Comparison of ENCODE assay signal across 1 cellular context in the genomic region with DNA sequence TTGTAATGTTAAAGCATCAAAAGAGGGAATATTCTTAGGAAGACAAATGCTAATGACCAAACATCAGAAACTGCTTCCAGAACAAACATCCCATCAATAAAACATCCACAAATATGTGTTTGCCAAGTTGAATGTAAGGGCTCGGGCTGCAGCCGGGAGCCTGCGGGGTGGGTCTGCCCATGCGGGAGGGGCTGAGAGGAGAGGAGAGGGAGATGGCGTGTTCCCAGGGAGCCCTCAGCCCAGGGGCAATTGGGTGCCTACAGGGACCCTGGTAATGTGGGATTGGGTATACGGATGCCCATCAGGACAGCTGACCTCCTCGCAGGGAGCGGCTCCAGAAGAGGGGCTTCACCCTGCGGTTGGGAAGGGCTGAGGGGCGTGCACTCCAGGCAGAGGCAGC.
TF ChIP-seq lines count a peak whose summit lies in the region.

No MANE protein-coding gene starts in this region.

TF ChIP-seq in GM23338, 12 proteins besides CTCF, POLR2A, EP300 and RAD21 (continued from another document):
- TF ChIP-seq, protein P1, sequence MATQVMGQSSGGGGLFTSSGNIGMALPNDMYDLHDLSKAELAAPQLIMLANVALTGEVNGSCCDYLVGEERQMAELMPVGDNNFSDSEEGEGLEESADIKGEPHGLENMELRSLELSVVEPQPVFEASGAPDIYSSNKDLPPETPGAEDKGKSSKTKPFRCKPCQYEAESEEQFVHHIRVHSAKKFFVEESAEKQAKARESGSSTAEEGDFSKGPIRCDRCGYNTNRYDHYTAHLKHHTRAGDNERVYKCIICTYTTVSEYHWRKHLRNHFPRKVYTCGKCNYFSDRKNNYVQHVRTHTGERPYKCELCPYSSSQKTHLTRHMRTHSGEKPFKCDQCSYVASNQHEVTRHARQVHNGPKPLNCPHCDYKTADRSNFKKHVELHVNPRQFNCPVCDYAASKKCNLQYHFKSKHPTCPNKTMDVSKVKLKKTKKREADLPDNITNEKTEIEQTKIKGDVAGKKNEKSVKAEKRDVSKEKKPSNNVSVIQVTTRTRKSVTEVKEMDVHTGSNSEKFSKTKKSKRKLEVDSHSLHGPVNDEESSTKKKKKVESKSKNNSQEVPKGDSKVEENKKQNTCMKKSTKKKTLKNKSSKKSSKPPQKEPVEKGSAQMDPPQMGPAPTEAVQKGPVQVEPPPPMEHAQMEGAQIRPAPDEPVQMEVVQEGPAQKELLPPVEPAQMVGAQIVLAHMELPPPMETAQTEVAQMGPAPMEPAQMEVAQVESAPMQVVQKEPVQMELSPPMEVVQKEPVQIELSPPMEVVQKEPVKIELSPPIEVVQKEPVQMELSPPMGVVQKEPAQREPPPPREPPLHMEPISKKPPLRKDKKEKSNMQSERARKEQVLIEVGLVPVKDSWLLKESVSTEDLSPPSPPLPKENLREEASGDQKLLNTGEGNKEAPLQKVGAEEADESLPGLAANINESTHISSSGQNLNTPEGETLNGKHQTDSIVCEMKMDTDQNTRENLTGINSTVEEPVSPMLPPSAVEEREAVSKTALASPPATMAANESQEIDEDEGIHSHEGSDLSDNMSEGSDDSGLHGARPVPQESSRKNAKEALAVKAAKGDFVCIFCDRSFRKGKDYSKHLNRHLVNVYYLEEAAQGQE (IDR thresholded peaks at IDR 0.05; ENCODE audit: unreplicated experiment), result no peak
- TF ChIP-seq EZH2phosphoT487 (IDR thresholded peaks at IDR 0.05; ENCODE audit: unreplicated experiment) (no peak), JUNB (IDR thresholded peaks at IDR 0.05; ENCODE audit: unreplicated experiment) (no peak), POLR2AphosphoS5 (IDR thresholded peaks at IDR 0.05; ENCODE audit: low read depth) (no peak), ZNF114 (CRISPR knock-in tag; IDR thresholded peaks at IDR 0.05) (no peak), CREB1 (CRISPR knock-in tag; IDR thresholded peaks at IDR 0.05; ENCODE audit: low read depth) (no peak)
- TF ChIP-seq, protein P2, sequence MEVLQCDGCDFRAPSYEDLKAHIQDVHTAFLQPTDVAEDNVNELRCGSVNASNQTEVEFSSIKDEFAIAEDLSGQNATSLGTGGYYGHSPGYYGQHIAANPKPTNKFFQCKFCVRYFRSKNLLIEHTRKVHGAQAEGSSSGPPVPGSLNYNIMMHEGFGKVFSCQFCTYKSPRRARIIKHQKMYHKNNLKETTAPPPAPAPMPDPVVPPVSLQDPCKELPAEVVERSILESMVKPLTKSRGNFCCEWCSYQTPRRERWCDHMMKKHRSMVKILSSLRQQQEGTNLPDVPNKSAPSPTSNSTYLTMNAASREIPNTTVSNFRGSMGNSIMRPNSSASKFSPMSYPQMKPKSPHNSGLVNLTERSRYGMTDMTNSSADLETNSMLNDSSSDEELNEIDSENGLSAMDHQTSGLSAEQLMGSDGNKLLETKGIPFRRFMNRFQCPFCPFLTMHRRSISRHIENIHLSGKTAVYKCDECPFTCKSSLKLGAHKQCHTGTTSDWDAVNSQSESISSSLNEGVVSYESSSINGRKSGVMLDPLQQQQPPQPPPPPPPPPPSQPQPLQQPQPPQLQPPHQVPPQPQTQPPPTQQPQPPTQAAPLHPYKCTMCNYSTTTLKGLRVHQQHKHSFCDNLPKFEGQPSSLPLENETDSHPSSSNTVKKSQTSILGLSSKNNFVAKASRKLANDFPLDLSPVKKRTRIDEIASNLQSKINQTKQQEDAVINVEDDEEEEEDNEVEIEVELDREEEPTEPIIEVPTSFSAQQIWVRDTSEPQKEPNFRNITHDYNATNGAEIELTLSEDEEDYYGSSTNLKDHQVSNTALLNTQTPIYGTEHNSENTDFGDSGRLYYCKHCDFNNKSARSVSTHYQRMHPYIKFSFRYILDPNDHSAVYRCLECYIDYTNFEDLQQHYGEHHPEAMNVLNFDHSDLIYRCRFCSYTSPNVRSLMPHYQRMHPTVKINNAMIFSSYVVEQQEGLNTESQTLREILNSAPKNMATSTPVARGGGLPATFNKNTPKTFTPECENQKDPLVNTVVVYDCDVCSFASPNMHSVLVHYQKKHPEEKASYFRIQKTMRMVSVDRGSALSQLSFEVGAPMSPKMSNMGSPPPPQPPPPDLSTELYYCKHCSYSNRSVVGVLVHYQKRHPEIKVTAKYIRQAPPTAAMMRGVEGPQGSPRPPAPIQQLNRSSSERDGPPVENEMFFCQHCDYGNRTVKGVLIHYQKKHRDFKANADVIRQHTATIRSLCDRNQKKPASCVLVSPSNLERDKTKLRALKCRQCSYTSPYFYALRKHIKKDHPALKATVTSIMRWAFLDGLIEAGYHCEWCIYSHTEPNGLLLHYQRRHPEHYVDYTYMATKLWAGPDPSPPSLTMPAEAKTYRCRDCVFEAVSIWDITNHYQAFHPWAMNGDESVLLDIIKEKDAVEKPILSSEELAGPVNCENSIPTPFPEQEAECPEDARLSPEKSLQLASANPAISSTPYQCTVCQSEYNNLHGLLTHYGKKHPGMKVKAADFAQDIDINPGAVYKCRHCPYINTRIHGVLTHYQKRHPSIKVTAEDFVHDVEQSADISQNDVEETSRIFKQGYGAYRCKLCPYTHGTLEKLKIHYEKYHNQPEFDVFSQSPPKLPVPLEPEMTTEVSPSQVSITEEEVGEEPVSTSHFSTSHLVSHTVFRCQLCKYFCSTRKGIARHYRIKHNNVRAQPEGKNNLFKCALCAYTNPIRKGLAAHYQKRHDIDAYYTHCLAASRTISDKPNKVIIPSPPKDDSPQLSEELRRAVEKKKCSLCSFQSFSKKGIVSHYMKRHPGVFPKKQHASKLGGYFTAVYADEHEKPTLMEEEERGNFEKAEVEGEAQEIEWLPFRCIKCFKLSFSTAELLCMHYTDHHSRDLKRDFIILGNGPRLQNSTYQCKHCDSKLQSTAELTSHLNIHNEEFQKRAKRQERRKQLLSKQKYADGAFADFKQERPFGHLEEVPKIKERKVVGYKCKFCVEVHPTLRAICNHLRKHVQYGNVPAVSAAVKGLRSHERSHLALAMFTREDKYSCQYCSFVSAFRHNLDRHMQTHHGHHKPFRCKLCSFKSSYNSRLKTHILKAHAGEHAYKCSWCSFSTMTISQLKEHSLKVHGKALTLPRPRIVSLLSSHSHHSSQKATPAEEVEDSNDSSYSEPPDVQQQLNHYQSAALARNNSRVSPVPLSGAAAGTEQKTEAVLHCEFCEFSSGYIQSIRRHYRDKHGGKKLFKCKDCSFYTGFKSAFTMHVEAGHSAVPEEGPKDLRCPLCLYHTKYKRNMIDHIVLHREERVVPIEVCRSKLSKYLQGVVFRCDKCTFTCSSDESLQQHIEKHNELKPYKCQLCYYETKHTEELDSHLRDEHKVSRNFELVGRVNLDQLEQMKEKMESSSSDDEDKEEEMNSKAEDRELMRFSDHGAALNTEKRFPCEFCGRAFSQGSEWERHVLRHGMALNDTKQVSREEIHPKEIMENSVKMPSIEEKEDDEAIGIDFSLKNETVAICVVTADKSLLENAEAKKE (CRISPR knock-in tag; IDR thresholded peaks at IDR 0.05), result no peak
